17 cellular contexts compared by ENCODE assay signal in the genomic region with DNA sequence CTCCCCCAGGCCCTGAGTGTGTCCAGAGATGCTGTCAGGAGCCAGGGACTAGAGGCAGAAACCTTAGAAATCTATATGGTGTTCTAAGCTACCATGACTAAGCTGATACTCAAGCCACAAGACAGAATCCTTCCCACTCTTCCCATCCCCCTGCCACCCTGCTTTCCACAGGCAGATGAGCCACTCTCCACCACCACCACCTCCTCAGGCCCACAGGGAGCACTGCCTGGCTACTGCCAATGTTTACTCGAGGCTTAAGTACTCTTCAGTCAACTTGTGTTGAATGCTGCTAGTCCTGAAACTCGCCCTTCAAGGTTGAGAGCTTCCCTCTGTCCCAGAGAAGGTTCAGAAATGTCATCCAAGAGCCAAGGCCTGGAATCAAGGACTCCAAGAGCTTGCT. TPM values are rescaled to one million over a fixed set of nuclear protein-coding genes. Genes with fewer than 3 reads are reported as not detected.
"Had no signal": no experiment of that assay in that cellular context is flagged by ENCODE, and none has a peak within 500 bp of the region (broad histone marks: within the 10 kb centered on the region; RNA-seq: fewer than 3 reads in every experiment).

No MANE protein-coding gene starts in this region.

- H3K36me3 ChIP-seq: brain microvascular endothelial cell, colonic mucosa, esophagus muscularis mucosa, prostate gland, right atrium auricular region, stomach had no signal

- H3K9me3 ChIP-seq: colonic mucosa, esophagus muscularis mucosa, prostate gland, stomach had no signal

- H3K27ac ChIP-seq: brain microvascular endothelial cell, colonic mucosa, esophagus muscularis mucosa, prostate gland, right atrium auricular region, skin epidermis, stomach had no signal

- H3K4me1 ChIP-seq: colonic mucosa, esophagus muscularis mucosa, prostate gland, right atrium auricular region, stomach had no signal

- H3K4me3 ChIP-seq: colonic mucosa, esophagus muscularis mucosa, prostate gland, right atrium auricular region, skin epidermis, stomach had no signal

- H3K27me3 ChIP-seq: brain microvascular endothelial cell, colonic mucosa, esophagus muscularis mucosa, right atrium auricular region, stomach had no signal

- ATAC-seq: activated CD8-positive, alpha-beta T cell treated with anti-CD3 and anti-CD28 coated beads, Interleukin-2, amount 10 ng/mL, durations not matched to agents 7 days and 5 days had no signal

- DNase-seq: activated CD4-positive, alpha-beta T cell treated with anti-CD3 and anti-CD28 coated beads, Interleukin-2, amount 10 ng/mL, durations not matched to agents 24 days and 14 days; activated CD8-positive, alpha-beta T cell treated with anti-CD3 and anti-CD28 coated beads, Interleukin-2, amount 10 ng/mL, durations not matched to agents 7 days and 5 days; activated naive CD4-positive, alpha-beta T cell treated with anti-CD3 and anti-CD28 coated beads for 36 hours; activated T-cell treated with anti-CD3 and anti-CD28 coated beads, Interleukin-2, amount 50 U/mL, for 24 hours; anterior cingulate cortex; brain microvascular endothelial cell; central memory CD4-positive, alpha-beta T cell; colonic mucosa; mesendoderm; naive thymus-derived CD8-positive, alpha-beta T cell; stimulated activated CD4-positive, alpha-beta T cell treated with anti-CD3 and anti-CD28 coated beads, Interleukin-2, amount 100 ng/mL, for 48 hours; stomach; trophoblast cell had no signal

RNA-seq across cellular contexts. Expression of a gene that starts 56.2 kb away (rescaled TPM):
- total RNA-seq: right atrium auricular region had no signal
